26 cellular contexts compared by ENCODE assay signal in genomic region chr7:26029911-26030310, GRCh38.
"Had no signal": no experiment of that assay in that cellular context is flagged by ENCODE, and none has a peak within 500 bp of the region (broad histone marks: within the 10 kb centered on the region; RNA-seq: fewer than 3 reads in every experiment).

No MANE protein-coding gene starts in this region.

- H3K36me3 ChIP-seq: colonic mucosa, esophagus squamous epithelium, gastrocnemius medialis, heart left ventricle, left lung, lower lobe of right lung had no signal

- DNase-seq: colonic mucosa; cortex of kidney; effector CD8-positive, alpha-beta T cell; effector memory CD8-positive, alpha-beta T cell; endodermal cell; erythroblast; esophagus squamous epithelium; foreskin fibroblast; foreskin melanocyte; gastrocnemius medialis; heart left ventricle; hypothalamus; immature natural killer cell; islet precursor cell; kidney; kidney glomerular epithelial cell; left colon; left lung; left ventricle myocardium superior; lower lobe of right lung; mesenchymal stem cell; mucosa of descending colon had no signal

- H3K27me3 ChIP-seq: colonic mucosa, esophagus squamous epithelium, gastrocnemius medialis, hepatocyte, left lung had no signal

- H3K27ac ChIP-seq: colonic mucosa, epithelial cell of prostate, esophagus squamous epithelium, gastrocnemius medialis, heart left ventricle, hepatocyte, left lung, lower lobe of right lung had no signal

- H3K4me3 ChIP-seq: colonic mucosa, esophagus squamous epithelium, gastrocnemius medialis, heart left ventricle, hepatocyte, left lung, lower lobe of right lung, mucosa of descending colon had no signal

- H3K79me2 ChIP-seq: hepatocyte had no signal

- H2AFZ ChIP-seq: hepatocyte had no signal

- H3K4me1 ChIP-seq: colonic mucosa, esophagus squamous epithelium, gastrocnemius medialis, heart left ventricle, left lung, lower lobe of right lung had no signal

- H3K4me2 ChIP-seq: hepatocyte had no signal

- ATAC-seq: effector memory CD8-positive, alpha-beta T cell; esophagus mucosa; gastrocnemius medialis; heart left ventricle; left colon; left lung; left ventricle myocardium superior; lower lobe of right lung; mucosa of descending colon had no signal

- H3K9me3 ChIP-seq: colonic mucosa, esophagus squamous epithelium, gastrocnemius medialis, heart left ventricle, left lung, lower lobe of right lung, mucosa of descending colon had no signal

- FAIRE-seq: endometrium, kidney had no signal
